Comparison of ENCODE assay signal across 1 cellular context in the genomic region with DNA sequence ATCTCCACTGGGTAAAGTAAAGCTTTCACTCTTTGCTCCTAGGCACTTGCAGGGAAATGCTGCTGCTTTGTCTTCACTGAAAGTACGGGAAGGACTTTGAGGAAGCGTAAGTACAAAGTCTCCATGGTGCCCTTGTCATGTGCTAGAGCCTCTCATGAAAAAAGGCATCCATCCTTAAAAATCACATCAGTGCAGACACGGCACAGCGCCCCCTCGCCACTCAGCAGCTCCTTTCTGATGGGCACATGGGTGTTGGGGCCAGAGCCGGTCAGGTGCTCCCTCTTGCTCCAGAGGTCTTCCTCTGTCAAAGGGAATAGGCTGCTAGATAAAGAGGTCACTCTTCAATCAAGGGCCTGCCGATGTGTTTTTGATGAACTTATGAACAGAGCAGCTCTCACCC.
TF ChIP-seq lines count a peak whose summit lies in the region.

No MANE protein-coding gene starts in this region.

TF ChIP-seq in HepG2, 621 proteins besides CTCF, POLR2A, EP300 and RAD21 (continued from another document and continues in another):
- TF ChIP-seq, protein P1, sequence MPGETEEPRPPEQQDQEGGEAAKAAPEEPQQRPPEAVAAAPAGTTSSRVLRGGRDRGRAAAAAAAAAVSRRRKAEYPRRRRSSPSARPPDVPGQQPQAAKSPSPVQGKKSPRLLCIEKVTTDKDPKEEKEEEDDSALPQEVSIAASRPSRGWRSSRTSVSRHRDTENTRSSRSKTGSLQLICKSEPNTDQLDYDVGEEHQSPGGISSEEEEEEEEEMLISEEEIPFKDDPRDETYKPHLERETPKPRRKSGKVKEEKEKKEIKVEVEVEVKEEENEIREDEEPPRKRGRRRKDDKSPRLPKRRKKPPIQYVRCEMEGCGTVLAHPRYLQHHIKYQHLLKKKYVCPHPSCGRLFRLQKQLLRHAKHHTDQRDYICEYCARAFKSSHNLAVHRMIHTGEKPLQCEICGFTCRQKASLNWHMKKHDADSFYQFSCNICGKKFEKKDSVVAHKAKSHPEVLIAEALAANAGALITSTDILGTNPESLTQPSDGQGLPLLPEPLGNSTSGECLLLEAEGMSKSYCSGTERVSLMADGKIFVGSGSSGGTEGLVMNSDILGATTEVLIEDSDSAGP (CRISPR knock-in tag; IDR thresholded peaks at IDR 0.05; ENCODE audit: borderline replicate concordance): peak; percentile 39
- TF ChIP-seq ZBTB21 (CRISPR knock-in tag; IDR thresholded peaks at IDR 0.05): no peak
- TF ChIP-seq, protein P2, sequence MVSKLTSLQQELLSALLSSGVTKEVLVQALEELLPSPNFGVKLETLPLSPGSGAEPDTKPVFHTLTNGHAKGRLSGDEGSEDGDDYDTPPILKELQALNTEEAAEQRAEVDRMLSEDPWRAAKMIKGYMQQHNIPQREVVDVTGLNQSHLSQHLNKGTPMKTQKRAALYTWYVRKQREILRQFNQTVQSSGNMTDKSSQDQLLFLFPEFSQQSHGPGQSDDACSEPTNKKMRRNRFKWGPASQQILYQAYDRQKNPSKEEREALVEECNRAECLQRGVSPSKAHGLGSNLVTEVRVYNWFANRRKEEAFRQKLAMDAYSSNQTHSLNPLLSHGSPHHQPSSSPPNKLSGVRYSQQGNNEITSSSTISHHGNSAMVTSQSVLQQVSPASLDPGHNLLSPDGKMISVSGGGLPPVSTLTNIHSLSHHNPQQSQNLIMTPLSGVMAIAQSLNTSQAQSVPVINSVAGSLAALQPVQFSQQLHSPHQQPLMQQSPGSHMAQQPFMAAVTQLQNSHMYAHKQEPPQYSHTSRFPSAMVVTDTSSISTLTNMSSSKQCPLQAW (CRISPR knock-in tag; IDR thresholded peaks at IDR 0.05): peak; percentile 20; the same call in 1 of the 2 replicates
- no peak for TF ChIP-seq ZNF674 (CRISPR knock-in tag; IDR thresholded peaks at IDR 0.05; ENCODE audit: low read depth)
- TF ChIP-seq MAFF (IDR thresholded peaks at IDR 0.05; ENCODE audit: low read depth, low read length): no peak
- TF ChIP-seq, protein P3, sequence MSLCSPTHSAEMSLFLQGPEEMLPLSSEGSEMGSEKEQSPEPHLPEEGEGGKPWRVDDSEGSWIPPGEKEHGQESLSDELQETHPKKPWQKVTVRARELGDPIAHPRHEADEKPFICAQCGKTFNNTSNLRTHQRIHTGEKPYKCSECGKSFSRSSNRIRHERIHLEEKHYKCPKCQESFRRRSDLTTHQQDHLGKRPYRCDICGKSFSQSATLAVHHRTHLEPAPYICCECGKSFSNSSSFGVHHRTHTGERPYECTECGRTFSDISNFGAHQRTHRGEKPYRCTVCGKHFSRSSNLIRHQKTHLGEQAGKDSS (CRISPR knock-in tag; IDR thresholded peaks at IDR 0.05; ENCODE audit: borderline replicate concordance, low read depth): no peak
- TF ChIP-seq CCAR2 (optimal IDR thresholded peaks at IDR 0.05; ENCODE audit: low read depth, low read length): no peak
- TF ChIP-seq NFYC (CRISPR knock-in tag; IDR thresholded peaks at IDR 0.05): no peak
- TF ChIP-seq ERF (CRISPR knock-in tag; IDR thresholded peaks at IDR 0.05): 0 out of 2 replicates have a peak, but pooled peaks have one; percentile 11
- TF ChIP-seq FOSL2 (CRISPR knock-in tag; IDR thresholded peaks at IDR 0.05): peak; percentile 28; the same call in 1 of the 2 replicates
- no peak for TF ChIP-seq MEF2D (CRISPR knock-in tag; IDR thresholded peaks at IDR 0.05)
- peak; percentile 53; the same call in 1 of the 2 replicates for TF ChIP-seq MYC (CRISPR knock-in tag; IDR thresholded peaks at IDR 0.05; ENCODE audit: borderline replicate concordance)
- 0 out of 2 replicates have a peak, but pooled peaks have one; percentile 24 for TF ChIP-seq IRF2 (CRISPR knock-in tag; IDR thresholded peaks at IDR 0.05)
- TF ChIP-seq, protein P4, sequence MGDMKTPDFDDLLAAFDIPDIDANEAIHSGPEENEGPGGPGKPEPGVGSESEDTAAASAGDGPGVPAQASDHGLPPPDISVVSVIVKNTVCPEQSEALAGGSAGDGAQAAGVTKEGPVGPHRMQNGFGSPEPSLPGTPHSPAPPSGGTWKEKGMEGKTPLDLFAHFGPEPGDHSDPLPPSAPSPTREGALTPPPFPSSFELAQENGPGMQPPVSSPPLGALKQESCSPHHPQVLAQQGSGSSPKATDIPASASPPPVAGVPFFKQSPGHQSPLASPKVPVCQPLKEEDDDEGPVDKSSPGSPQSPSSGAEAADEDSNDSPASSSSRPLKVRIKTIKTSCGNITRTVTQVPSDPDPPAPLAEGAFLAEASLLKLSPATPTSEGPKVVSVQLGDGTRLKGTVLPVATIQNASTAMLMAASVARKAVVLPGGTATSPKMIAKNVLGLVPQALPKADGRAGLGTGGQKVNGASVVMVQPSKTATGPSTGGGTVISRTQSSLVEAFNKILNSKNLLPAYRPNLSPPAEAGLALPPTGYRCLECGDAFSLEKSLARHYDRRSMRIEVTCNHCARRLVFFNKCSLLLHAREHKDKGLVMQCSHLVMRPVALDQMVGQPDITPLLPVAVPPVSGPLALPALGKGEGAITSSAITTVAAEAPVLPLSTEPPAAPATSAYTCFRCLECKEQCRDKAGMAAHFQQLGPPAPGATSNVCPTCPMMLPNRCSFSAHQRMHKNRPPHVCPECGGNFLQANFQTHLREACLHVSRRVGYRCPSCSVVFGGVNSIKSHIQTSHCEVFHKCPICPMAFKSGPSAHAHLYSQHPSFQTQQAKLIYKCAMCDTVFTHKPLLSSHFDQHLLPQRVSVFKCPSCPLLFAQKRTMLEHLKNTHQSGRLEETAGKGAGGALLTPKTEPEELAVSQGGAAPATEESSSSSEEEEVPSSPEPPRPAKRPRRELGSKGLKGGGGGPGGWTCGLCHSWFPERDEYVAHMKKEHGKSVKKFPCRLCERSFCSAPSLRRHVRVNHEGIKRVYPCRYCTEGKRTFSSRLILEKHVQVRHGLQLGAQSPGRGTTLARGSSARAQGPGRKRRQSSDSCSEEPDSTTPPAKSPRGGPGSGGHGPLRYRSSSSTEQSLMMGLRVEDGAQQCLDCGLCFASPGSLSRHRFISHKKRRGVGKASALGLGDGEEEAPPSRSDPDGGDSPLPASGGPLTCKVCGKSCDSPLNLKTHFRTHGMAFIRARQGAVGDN (CRISPR knock-in tag; IDR thresholded peaks at IDR 0.05): peak; percentile 42; the same call in 1 of the 2 replicates
- TF ChIP-seq, protein P5, sequence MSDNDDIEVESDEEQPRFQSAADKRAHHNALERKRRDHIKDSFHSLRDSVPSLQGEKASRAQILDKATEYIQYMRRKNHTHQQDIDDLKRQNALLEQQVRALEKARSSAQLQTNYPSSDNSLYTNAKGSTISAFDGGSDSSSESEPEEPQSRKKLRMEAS (IDR thresholded peaks at IDR 0.05): 0 out of 2 replicates have a peak, but pooled peaks have one; percentile 50
- TF ChIP-seq, protein P6, sequence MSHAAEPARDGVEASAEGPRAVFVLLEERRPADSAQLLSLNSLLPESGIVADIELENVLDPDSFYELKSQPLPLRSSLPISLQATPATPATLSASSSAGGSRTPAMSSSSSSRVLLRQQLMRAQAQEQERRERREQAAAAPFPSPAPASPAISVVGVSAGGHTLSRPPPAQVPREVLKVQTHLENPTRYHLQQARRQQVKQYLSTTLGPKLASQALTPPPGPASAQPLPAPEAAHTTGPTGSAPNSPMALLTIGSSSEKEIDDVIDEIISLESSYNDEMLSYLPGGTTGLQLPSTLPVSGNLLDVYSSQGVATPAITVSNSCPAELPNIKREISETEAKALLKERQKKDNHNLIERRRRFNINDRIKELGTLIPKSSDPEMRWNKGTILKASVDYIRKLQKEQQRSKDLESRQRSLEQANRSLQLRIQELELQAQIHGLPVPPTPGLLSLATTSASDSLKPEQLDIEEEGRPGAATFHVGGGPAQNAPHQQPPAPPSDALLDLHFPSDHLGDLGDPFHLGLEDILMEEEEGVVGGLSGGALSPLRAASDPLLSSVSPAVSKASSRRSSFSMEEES (CRISPR knock-in tag; IDR thresholded peaks at IDR 0.05): 0 out of 2 replicates have a peak, but pooled peaks have one; percentile 15
- TF ChIP-seq, protein P7, sequence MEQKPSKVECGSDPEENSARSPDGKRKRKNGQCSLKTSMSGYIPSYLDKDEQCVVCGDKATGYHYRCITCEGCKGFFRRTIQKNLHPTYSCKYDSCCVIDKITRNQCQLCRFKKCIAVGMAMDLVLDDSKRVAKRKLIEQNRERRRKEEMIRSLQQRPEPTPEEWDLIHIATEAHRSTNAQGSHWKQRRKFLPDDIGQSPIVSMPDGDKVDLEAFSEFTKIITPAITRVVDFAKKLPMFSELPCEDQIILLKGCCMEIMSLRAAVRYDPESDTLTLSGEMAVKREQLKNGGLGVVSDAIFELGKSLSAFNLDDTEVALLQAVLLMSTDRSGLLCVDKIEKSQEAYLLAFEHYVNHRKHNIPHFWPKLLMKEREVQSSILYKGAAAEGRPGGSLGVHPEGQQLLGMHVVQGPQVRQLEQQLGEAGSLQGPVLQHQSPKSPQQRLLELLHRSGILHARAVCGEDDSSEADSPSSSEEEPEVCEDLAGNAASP (CRISPR knock-in tag; IDR thresholded peaks at IDR 0.05; ENCODE audit: borderline replicate concordance): no peak; the same call in 1 of the 2 replicates
- TF ChIP-seq ZNF501 (CRISPR knock-in tag; IDR thresholded peaks at IDR 0.05): 0 out of 2 replicates have a peak, but pooled peaks have one; percentile 4
- TF ChIP-seq RAD51 (IDR thresholded peaks at IDR 0.05; ENCODE audit: borderline replicate concordance): no peak
- no peak for TF ChIP-seq ZNF235 (CRISPR knock-in tag; IDR thresholded peaks at IDR 0.05; ENCODE audit: borderline replicate concordance)
- no peak for TF ChIP-seq ZNF354B (CRISPR knock-in tag; IDR thresholded peaks at IDR 0.05)
- 0 out of 2 replicates have a peak, but pooled peaks have one; percentile 37 for TF ChIP-seq ZNF331 (CRISPR knock-in tag; IDR thresholded peaks at IDR 0.05)
- TF ChIP-seq ZKSCAN8 (CRISPR knock-in tag; IDR thresholded peaks at IDR 0.05; ENCODE audit: borderline replicate concordance): no peak
- TF ChIP-seq ZNF468 (CRISPR knock-in tag; IDR thresholded peaks at IDR 0.05): no peak
- no peak for TF ChIP-seq ZNF296 (CRISPR knock-in tag; conservative IDR thresholded peaks at IDR 0.05)
- no peak for TF ChIP-seq PPARG (CRISPR knock-in tag; conservative IDR thresholded peaks at IDR 0.05)
- no peak for TF ChIP-seq ETV6 (CRISPR knock-in tag; conservative IDR thresholded peaks at IDR 0.05)
- no peak for TF ChIP-seq ZNF292 (CRISPR knock-in tag; IDR thresholded peaks at IDR 0.05; ENCODE audit: borderline replicate concordance, low read depth)
- TF ChIP-seq, protein P8, sequence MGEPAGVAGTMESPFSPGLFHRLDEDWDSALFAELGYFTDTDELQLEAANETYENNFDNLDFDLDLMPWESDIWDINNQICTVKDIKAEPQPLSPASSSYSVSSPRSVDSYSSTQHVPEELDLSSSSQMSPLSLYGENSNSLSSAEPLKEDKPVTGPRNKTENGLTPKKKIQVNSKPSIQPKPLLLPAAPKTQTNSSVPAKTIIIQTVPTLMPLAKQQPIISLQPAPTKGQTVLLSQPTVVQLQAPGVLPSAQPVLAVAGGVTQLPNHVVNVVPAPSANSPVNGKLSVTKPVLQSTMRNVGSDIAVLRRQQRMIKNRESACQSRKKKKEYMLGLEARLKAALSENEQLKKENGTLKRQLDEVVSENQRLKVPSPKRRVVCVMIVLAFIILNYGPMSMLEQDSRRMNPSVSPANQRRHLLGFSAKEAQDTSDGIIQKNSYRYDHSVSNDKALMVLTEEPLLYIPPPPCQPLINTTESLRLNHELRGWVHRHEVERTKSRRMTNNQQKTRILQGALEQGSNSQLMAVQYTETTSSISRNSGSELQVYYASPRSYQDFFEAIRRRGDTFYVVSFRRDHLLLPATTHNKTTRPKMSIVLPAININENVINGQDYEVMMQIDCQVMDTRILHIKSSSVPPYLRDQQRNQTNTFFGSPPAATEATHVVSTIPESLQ (CRISPR knock-in tag; conservative IDR thresholded peaks at IDR 0.05): no peak
- no peak for TF ChIP-seq SOX5 (CRISPR knock-in tag; IDR thresholded peaks at IDR 0.05; ENCODE audit: borderline replicate concordance)
- TF ChIP-seq HDAC2 (CRISPR knock-in tag; IDR thresholded peaks at IDR 0.05): peak; percentile 21; the same call in 1 of the 2 replicates
- no peak for TF ChIP-seq ZNF24 (IDR thresholded peaks at IDR 0.05)
- TF ChIP-seq, protein P9, sequence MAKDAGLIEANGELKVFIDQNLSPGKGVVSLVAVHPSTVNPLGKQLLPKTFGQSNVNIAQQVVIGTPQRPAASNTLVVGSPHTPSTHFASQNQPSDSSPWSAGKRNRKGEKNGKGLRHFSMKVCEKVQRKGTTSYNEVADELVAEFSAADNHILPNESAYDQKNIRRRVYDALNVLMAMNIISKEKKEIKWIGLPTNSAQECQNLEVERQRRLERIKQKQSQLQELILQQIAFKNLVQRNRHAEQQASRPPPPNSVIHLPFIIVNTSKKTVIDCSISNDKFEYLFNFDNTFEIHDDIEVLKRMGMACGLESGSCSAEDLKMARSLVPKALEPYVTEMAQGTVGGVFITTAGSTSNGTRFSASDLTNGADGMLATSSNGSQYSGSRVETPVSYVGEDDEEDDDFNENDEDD (CRISPR knock-in tag; IDR thresholded peaks at IDR 0.05; ENCODE audit: borderline replicate concordance): peak; percentile 41; the same call in 1 of the 2 replicates
- no peak for TF ChIP-seq KLF6 (CRISPR knock-in tag; IDR thresholded peaks at IDR 0.05)
- TF ChIP-seq XRCC5 (optimal IDR thresholded peaks at IDR 0.05; ENCODE audit: low read length): peak; percentile 44
- peak; percentile 25 for TF ChIP-seq TEAD3 (CRISPR knock-in tag; optimal IDR thresholded peaks at IDR 0.05; ENCODE audit: borderline replicate concordance)
- peak; percentile 55 for TF ChIP-seq SAP130 (CRISPR knock-in tag; IDR thresholded peaks at IDR 0.05; ENCODE audit: low read depth)
- TF ChIP-seq FOXA1 (IDR thresholded peaks at IDR 0.05): no peak
- TF ChIP-seq FOXA1 (CRISPR knock-in tag; IDR thresholded peaks at IDR 0.05): no peak
- TF ChIP-seq, protein P10, sequence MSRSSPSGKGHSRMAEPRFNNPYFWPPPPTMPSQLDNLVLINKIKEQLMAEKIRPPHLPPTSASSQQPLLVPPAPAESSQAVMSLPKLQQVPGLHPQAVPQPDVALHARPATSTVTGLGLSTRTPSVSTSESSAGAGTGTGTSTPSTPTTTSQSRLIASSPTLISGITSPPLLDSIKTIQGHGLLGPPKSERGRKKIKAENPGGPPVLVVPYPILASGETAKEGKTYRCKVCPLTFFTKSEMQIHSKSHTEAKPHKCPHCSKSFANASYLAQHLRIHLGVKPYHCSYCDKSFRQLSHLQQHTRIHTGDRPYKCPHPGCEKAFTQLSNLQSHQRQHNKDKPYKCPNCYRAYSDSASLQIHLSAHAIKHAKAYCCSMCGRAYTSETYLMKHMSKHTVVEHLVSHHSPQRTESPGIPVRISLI (CRISPR knock-in tag; IDR thresholded peaks at IDR 0.05; ENCODE audit: borderline replicate concordance): no peak
- TF ChIP-seq IRX3 (CRISPR knock-in tag; IDR thresholded peaks at IDR 0.05; ENCODE audit: borderline replicate concordance, low read depth): no peak
- TF ChIP-seq, protein P11, sequence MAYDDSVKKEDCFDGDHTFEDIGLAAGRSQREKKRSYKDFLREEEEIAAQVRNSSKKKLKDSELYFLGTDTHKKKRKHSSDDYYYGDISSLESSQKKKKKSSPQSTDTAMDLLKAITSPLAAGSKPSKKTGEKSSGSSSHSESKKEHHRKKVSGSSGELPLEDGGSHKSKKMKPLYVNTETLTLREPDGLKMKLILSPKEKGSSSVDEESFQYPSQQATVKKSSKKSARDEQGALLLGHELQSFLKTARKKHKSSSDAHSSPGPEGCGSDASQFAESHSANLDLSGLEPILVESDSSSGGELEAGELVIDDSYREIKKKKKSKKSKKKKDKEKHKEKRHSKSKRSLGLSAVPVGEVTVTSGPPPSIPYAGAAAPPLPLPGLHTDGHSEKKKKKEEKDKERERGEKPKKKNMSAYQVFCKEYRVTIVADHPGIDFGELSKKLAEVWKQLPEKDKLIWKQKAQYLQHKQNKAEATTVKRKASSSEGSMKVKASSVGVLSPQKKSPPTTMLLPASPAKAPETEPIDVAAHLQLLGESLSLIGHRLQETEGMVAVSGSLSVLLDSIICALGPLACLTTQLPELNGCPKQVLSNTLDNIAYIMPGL (CRISPR knock-in tag; IDR thresholded peaks at IDR 0.05; ENCODE audit: borderline replicate concordance in 1 of 2, low read depth in 1 of 2): peak; percentile 44 to 72; a peak in 1 of 4 replicates
- TF ChIP-seq TEAD2 (CRISPR knock-in tag; IDR thresholded peaks at IDR 0.05): no peak
- no peak for TF ChIP-seq TCF12 (IDR thresholded peaks at IDR 0.05)
- TF ChIP-seq TCF12 (CRISPR knock-in tag; IDR thresholded peaks at IDR 0.05): no peak
